Comparison of ENCODE assay signal across 20 cellular contexts in the genomic region with DNA sequence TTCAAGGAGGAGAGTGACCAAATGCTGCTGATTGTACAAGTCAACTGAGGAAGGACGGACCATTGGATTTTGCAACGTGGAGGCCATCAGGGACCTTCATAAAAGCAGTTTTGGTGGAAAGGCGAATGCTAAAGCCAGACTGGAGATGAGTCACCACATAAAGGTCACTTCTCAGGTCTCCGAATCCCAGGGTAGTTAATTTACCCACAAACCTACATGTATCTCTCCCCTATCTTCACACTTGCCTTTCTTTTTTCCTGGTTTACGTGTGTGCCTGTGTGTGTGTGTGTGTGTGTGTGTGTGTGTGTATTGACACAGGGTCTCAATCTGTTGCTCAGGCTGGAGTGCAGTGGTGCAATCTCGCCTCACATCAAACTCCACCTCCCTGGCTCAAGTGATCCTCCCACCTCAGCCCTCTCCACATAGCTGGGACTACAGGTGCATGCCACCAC. TPM values are rescaled to one million over a fixed set of nuclear protein-coding genes. Genes with fewer than 3 reads are reported as not detected.
DNase-seq lines count a peak whose midpoint lies in the region; ATAC-seq and TF ChIP-seq lines count a peak whose summit lies in the region.
"Had no signal": no experiment of that assay in that cellular context is flagged by ENCODE, and none has a peak within 500 bp of the region (broad histone marks: within the 10 kb centered on the region; RNA-seq: fewer than 3 reads in every experiment).

No MANE protein-coding gene starts in this region.

- DNase-seq in activated naive CD8-positive, alpha-beta T cell treated with anti-CD3 and anti-CD28 coated beads, Interleukin-2, amount 50 U/mL, for 24 hours, result no peak
- DNase-seq in activated naive CD8-positive, alpha-beta T cell treated with anti-CD3 and anti-CD28 coated beads for 36 hours, result no peak
- peak; percentile 68 for DNase-seq in NB4 (ENCODE audit: low read depth)
- DNase-seq in fibroblast of lung (ENCODE audit: low read depth in 2 of 2), result peak; percentile 35 to 37
- peak; percentile 24 for DNase-seq in spleen
- DNase-seq in activated CD4-positive, alpha-beta T cell treated with anti-CD3 and anti-CD28 coated beads, Interleukin-2, amount 10 ng/mL, durations not matched to agents 24 days and 14 days, result no peak
- DNase-seq in dorsolateral prefrontal cortex, result no peak
- DNase-seq in Kasumi-1 (lab: John Stamatoyannopoulos, UW), result no peak
- DNase-seq: 8988T; activated CD4-positive, alpha-beta memory T cell treated with anti-CD3 and anti-CD28 coated beads, Interleukin-2, amount 10 ng/mL, durations not matched to agents 7 days and 5 days; activated T-cell treated with anti-CD3 and anti-CD28 coated beads, Interleukin-2, amount 50 U/mL, for 4 hours; naive thymus-derived CD4-positive, alpha-beta T cell; NCI-H1048; NCI-H2081 treated with DMSO at 0.1 percent for 48 hours; NCI-H510A; SIG-M5 had no signal

- no peak overlapping the region for H3K27ac ChIP-seq in fibroblast of lung (ENCODE audit: insufficient read depth, low read length)
- no peak overlapping the region for H3K27ac ChIP-seq in spleen
- H3K27ac ChIP-seq in dorsolateral prefrontal cortex, result no peak overlapping the region

- H4K20me1 ChIP-seq in fibroblast of lung (ENCODE audit: control insufficient read depth, extremely low read depth, insufficient read depth, low read length), result no peaks in the 10 kb centered on the region

- H3K4me3 ChIP-seq in NB4 (ENCODE audit: low read depth, low read length) (no peak overlapping the region), fibroblast of lung (replicated peaks in 1 of 4; ENCODE audit: control extremely low read depth in 1 of 4, insufficient read depth in 1 of 4, low read depth in 3 of 4, low read length in 4 of 4) (no peak overlapping the region), spleen (no peak overlapping the region), dorsolateral prefrontal cortex (no peak overlapping the region)

- TF ChIP-seq CTCF in NB4 (IDR thresholded peaks at IDR 0.05; ENCODE audit: low read depth, low read length) (no peak), fibroblast of lung (conservative IDR thresholded peaks at IDR 0.05 in 1 of 2, IDR thresholded peaks at IDR 0.05 in 1 of 2; ENCODE audit: low read depth in 1 of 2, low read length in 2 of 2) (no peak), spleen (IDR thresholded peaks at IDR 0.05 in 8 of 11, conservative IDR thresholded peaks at IDR 0.05 in 3 of 11) (no peak), dorsolateral prefrontal cortex (IDR thresholded peaks at IDR 0.05 in 54 of 56, conservative IDR thresholded peaks at IDR 0.05 in 2 of 56; ENCODE audit: low read depth in 1 of 56, partially characterized antibody in 56 of 56) (no peak)

- H3K9ac ChIP-seq in fibroblast of lung (ENCODE audit: insufficient read depth, low read length), result no peak overlapping the region

- peaks cover 20% of the 10 kb centered on the region for H3K27me3 Mint-ChIP-seq in activated naive CD8-positive, alpha-beta T cell treated with anti-CD3 and anti-CD28 coated beads, Interleukin-2, amount 50 U/mL, for 24 hours
- peaks cover 46% of the 10 kb centered on the region for H3K27me3 Mint-ChIP-seq in activated naive CD8-positive, alpha-beta T cell treated with anti-CD3 and anti-CD28 coated beads for 36 hours
- H3K27me3 Mint-ChIP-seq in activated CD4-positive, alpha-beta T cell treated with anti-CD3 and anti-CD28 coated beads, Interleukin-2, amount 10 ng/mL, durations not matched to agents 24 days and 14 days, result peaks cover 30% of the 10 kb centered on the region
- H3K27me3 Mint-ChIP-seq: progenitor cell of endocrine pancreas had no signal

- H3K4me1 ChIP-seq in fibroblast of lung (ENCODE audit: control insufficient read depth, extremely low read depth, insufficient read depth, low read length) (no peaks in the 10 kb centered on the region), spleen (peaks cover 0 to 15% (median 8%) of the 10 kb centered on the region in 6 donors)

- no peaks in the 10 kb centered on the region for H3K36me3 ChIP-seq in fibroblast of lung (ENCODE audit: control insufficient read depth, insufficient read depth, low read length)
- no peaks in the 10 kb centered on the region for H3K36me3 ChIP-seq in spleen

- peaks cover under 1% of the 10 kb centered on the region for H3K79me2 ChIP-seq in fibroblast of lung (ENCODE audit: control insufficient read depth, insufficient read depth, low read length)

- TF ChIP-seq POLR2A in NB4 (IDR thresholded peaks at IDR 0.05; ENCODE audit: extremely low read depth, insufficient read length) (no peak), spleen (IDR thresholded peaks at IDR 0.05) (no peak)

- no peak overlapping the region for H3K27ac Mint-ChIP-seq in activated naive CD8-positive, alpha-beta T cell treated with anti-CD3 and anti-CD28 coated beads, Interleukin-2, amount 50 U/mL, for 24 hours
- no peak overlapping the region for H3K27ac Mint-ChIP-seq in activated naive CD8-positive, alpha-beta T cell treated with anti-CD3 and anti-CD28 coated beads for 36 hours
- H3K27ac Mint-ChIP-seq in activated CD4-positive, alpha-beta T cell treated with anti-CD3 and anti-CD28 coated beads, Interleukin-2, amount 10 ng/mL, durations not matched to agents 24 days and 14 days, result no peak overlapping the region
- H3K27ac Mint-ChIP-seq: activated CD4-positive, alpha-beta memory T cell treated with anti-CD3 and anti-CD28 coated beads, Interleukin-2, amount 10 ng/mL, durations not matched to agents 7 days and 5 days; activated naive CD8-positive, alpha-beta T cell; naive thymus-derived CD4-positive, alpha-beta T cell; progenitor cell of endocrine pancreas had no signal

- no peaks in the 10 kb centered on the region for H3K9me3 Mint-ChIP-seq in activated naive CD8-positive, alpha-beta T cell treated with anti-CD3 and anti-CD28 coated beads, Interleukin-2, amount 50 U/mL, for 24 hours
- H3K9me3 Mint-ChIP-seq in activated naive CD8-positive, alpha-beta T cell treated with anti-CD3 and anti-CD28 coated beads for 36 hours, result no peaks in the 10 kb centered on the region
- H3K9me3 Mint-ChIP-seq in activated CD4-positive, alpha-beta T cell treated with anti-CD3 and anti-CD28 coated beads, Interleukin-2, amount 10 ng/mL, durations not matched to agents 24 days and 14 days, result no peaks in the 10 kb centered on the region
- H3K9me3 Mint-ChIP-seq: activated CD4-positive, alpha-beta memory T cell treated with anti-CD3 and anti-CD28 coated beads, Interleukin-2, amount 10 ng/mL, durations not matched to agents 7 days and 5 days; activated T-cell treated with anti-CD3 and anti-CD28 coated beads, Interleukin-2, amount 50 U/mL, for 4 hours; WTC11 had no signal

- peak; percentile 57 for ATAC-seq in activated naive CD8-positive, alpha-beta T cell treated with anti-CD3 and anti-CD28 coated beads, Interleukin-2, amount 50 U/mL, for 24 hours
- ATAC-seq: activated T-cell treated with anti-CD3 and anti-CD28 coated beads, Interleukin-2, amount 50 U/mL, for 4 hours; esophagus mucosa; naive thymus-derived CD4-positive, alpha-beta T cell; WTC11 had no signal

- H3K36me3 Mint-ChIP-seq in activated naive CD8-positive, alpha-beta T cell treated with anti-CD3 and anti-CD28 coated beads, Interleukin-2, amount 50 U/mL, for 24 hours (ENCODE audit: low read depth), result no peaks in the 10 kb centered on the region
- H3K36me3 Mint-ChIP-seq in activated naive CD8-positive, alpha-beta T cell treated with anti-CD3 and anti-CD28 coated beads for 36 hours, result no peaks in the 10 kb centered on the region
- H3K36me3 Mint-ChIP-seq in activated CD4-positive, alpha-beta T cell treated with anti-CD3 and anti-CD28 coated beads, Interleukin-2, amount 10 ng/mL, durations not matched to agents 24 days and 14 days (ENCODE audit: low read depth), result no peaks in the 10 kb centered on the region
- H3K36me3 Mint-ChIP-seq: activated naive CD8-positive, alpha-beta T cell; WTC11 had no signal

- H3K4me2 ChIP-seq in fibroblast of lung (ENCODE audit: extremely low read depth, insufficient read depth, low read length), result no peak overlapping the region

- H3K9me3 ChIP-seq in fibroblast of lung (ENCODE audit: control insufficient read depth, insufficient read depth, low read depth, low read length) (no peaks in the 10 kb centered on the region), spleen (no peaks in the 10 kb centered on the region)

- no peaks in the 10 kb centered on the region for H3K27me3 ChIP-seq in fibroblast of lung (ENCODE audit: control insufficient read depth, insufficient read depth, low read length)
- H3K27me3 ChIP-seq in spleen (replicated peaks in 1 of 7), result peaks cover 0 to 4% (median 0%) of the 10 kb centered on the region in 7 donors
- peaks cover 0 to 4% (median 0%) of the 10 kb centered on the region in 45 donors for H3K27me3 ChIP-seq in dorsolateral prefrontal cortex

- peaks cover 28% of the 10 kb centered on the region for H3K4me1 Mint-ChIP-seq in activated naive CD8-positive, alpha-beta T cell treated with anti-CD3 and anti-CD28 coated beads, Interleukin-2, amount 50 U/mL, for 24 hours
- H3K4me1 Mint-ChIP-seq in activated naive CD8-positive, alpha-beta T cell treated with anti-CD3 and anti-CD28 coated beads for 36 hours, result peaks cover 13% of the 10 kb centered on the region
- peaks cover 12% of the 10 kb centered on the region for H3K4me1 Mint-ChIP-seq in activated CD4-positive, alpha-beta T cell treated with anti-CD3 and anti-CD28 coated beads, Interleukin-2, amount 10 ng/mL, durations not matched to agents 24 days and 14 days

- 74 to 89% (median 80%) methylated on average over 6 of the region's 6 CpGs for WGBS in spleen, 5 donors

- H3K4me3 Mint-ChIP-seq in activated naive CD8-positive, alpha-beta T cell treated with anti-CD3 and anti-CD28 coated beads, Interleukin-2, amount 50 U/mL, for 24 hours, result no peak overlapping the region
- no peak overlapping the region for H3K4me3 Mint-ChIP-seq in activated naive CD8-positive, alpha-beta T cell treated with anti-CD3 and anti-CD28 coated beads for 36 hours
- H3K4me3 Mint-ChIP-seq in activated CD4-positive, alpha-beta T cell treated with anti-CD3 and anti-CD28 coated beads, Interleukin-2, amount 10 ng/mL, durations not matched to agents 24 days and 14 days, result no peak overlapping the region
- H3K4me3 Mint-ChIP-seq: activated CD4-positive, alpha-beta memory T cell treated with anti-CD3 and anti-CD28 coated beads, Interleukin-2, amount 10 ng/mL, durations not matched to agents 7 days and 5 days; activated naive CD8-positive, alpha-beta T cell; activated T-cell treated with anti-CD3 and anti-CD28 coated beads, Interleukin-2, amount 50 U/mL, for 4 hours; naive thymus-derived CD4-positive, alpha-beta T cell; WTC11 had no signal

- intact Hi-C loops in spleen (cut with DNase I; ENCODE audit: low total_unique reads) (no loop called here), dorsolateral prefrontal cortex (cut with DNase I) (no loop called here)
- intact Hi-C loops in activated CD4-positive, alpha-beta T cell treated with anti-CD3 and anti-CD28 coated beads, Interleukin-2, amount 10 ng/mL, durations not matched to agents 24 days and 14 days (cut with micrococcal nuclease), result no loop called here

- H2AFZ ChIP-seq in fibroblast of lung (ENCODE audit: low read length), result no peak overlapping the region

RNA-seq across cellular contexts. Expression of a gene that starts 4.6 kb away (rescaled TPM):
- total RNA-seq in activated naive CD8-positive, alpha-beta T cell treated with anti-CD3 and anti-CD28 coated beads for 36 hours, result 10 to 100 TPM; 58.1 to 69.7 TPM
- total RNA-seq in fibroblast of lung (421 and 557 TPM in 2 replicates), spleen (100 to 1,000 TPM; 153 to 313 (median 205) TPM), dorsolateral prefrontal cortex (100 to 1,000 TPM; 120 to 434 (median 206) TPM)
- polyA plus RNA-seq in fibroblast of lung (181 and 204 TPM in 2 replicates), spleen (10 to 100 TPM; 26.7 to 59.7 (median 27.7) TPM)
- 277 and 283 TPM in 2 replicates for polyA plus RNA-seq in fibroblast of lung (2012)
- polyA minus RNA-seq in fibroblast of lung (ENCODE audit: low replicate concordance), result 382 and 541 TPM in 2 replicates
- total RNA-seq in activated CD4-positive, alpha-beta T cell treated with anti-CD3 and anti-CD28 coated beads, Interleukin-2, amount 10 ng/mL, durations not matched to agents 24 days and 14 days, result 58.7 and 78.6 TPM in 2 replicates

Comparison
In these comparisons a context has a peak if more than half of its experiments do, and no peak if none do; other contexts are left out.
1. DNase-seq: peak in NB4 (single experiment), fibroblast of lung (2 of 2) and spleen (single experiment); none in activated naive CD8-positive, alpha-beta T cell treated with anti-CD3 and anti-CD28 coated beads, Interleukin-2, amount 50 U/mL, for 24 hours (single experiment), activated naive CD8-positive, alpha-beta T cell treated with anti-CD3 and anti-CD28 coated beads for 36 hours (single experiment), activated CD4-positive, alpha-beta T cell treated with anti-CD3 and anti-CD28 coated beads, Interleukin-2, amount 10 ng/mL, durations not matched to agents 24 days and 14 days (single experiment), dorsolateral prefrontal cortex (0 of 10) and Kasumi-1 (0 of 2).